Comparison of ENCODE assay signal across 8 cellular contexts in genomic region chr3:115488410-115488809, GRCh38.
"Had no signal": no experiment of that assay in that cellular context is flagged by ENCODE, and none has a peak within 500 bp of the region (broad histone marks: within the 10 kb centered on the region; RNA-seq: fewer than 3 reads in every experiment).

No MANE protein-coding gene starts in this region.

- H3K27ac ChIP-seq: KMS-11 had no signal

- DNase-seq: H7, HFFc6, KBM-7 had no signal

- H3K9me3 Mint-ChIP-seq: GM23338, HFFc6 had no signal

- H3K9me3 ChIP-seq: HAP-1 had no signal

- ATAC-seq: GM23338, HCT116 had no signal

- H3K36me3 ChIP-seq: HAP-1 had no signal

- H3K4me2 ChIP-seq: GM23338, KMS-11 had no signal

- H3K4me1 ChIP-seq: HAP-1 had no signal

- FAIRE-seq: HTR-8/SVneo had no signal

- H3K4me3 ChIP-seq: GM23338, HAP-1 had no signal

- H3K27ac Mint-ChIP-seq: GM23338, HFFc6 had no signal

- H3K4me3 Mint-ChIP-seq: GM23338, HFFc6 had no signal

- H3K9ac ChIP-seq: KMS-11 had no signal

- H2AFZ ChIP-seq: GM23338 had no signal
